18 cellular contexts compared by ENCODE assay signal in the genomic region with DNA sequence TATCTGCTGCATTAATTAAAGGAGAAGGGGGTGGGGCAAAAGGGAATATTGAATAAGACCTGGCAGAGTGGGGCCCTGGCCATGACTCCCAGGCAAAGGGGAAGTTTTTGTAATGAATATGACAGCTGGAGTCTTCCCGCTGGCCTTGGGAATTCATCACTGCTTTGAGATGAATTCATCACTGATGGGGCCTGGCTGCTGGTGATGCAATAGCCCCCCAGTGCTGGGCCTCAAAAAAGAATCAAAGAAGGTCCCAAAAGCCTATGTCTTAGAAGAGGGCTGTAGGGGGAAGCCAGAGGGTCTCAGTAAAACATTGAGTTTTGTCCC. TPM values are rescaled to one million over a fixed set of nuclear protein-coding genes. Genes with fewer than 3 reads are reported as not detected.
A peak's percentile ranks its signal among the peaks of the same experiment; 100 is the strongest.
DNase-seq lines count a peak whose midpoint lies in the region; ATAC-seq, FAIRE-seq and TF ChIP-seq lines count a peak whose summit lies in the region.
"Had no signal": no experiment of that assay in that cellular context is flagged by ENCODE, and none has a peak within 500 bp of the region (broad histone marks: within the 10 kb centered on the region; RNA-seq: fewer than 3 reads in every experiment).

No MANE protein-coding gene starts in this region.

- H3K27me3 ChIP-seq in cardiac muscle cell (no peaks in the 10 kb centered on the region), heart left ventricle (peaks cover 0 to 3% (median 0%) of the 10 kb centered on the region in 9 donors), K562 (ENCODE audit: control insufficient read depth in 2 of 2, insufficient read depth in 2 of 2, low read length in 2 of 2) (peaks cover 28 to 74% of the 10 kb centered on the region in 2 experiments; a peak in 4 of 5 replicates), Karpas-422 (ENCODE audit: low read length) (no peaks in the 10 kb centered on the region), esophagus squamous epithelium (peaks cover 0 to 23% (median 0%) of the 10 kb centered on the region in 4 donors)

- H3K9me2 ChIP-seq in Karpas-422 (replicated peaks; ENCODE audit: insufficient read depth, low read length), result no peaks in the 10 kb centered on the region

- no peak for TF ChIP-seq RAD21 in K562 (CRISPR knock-in tag; conservative IDR thresholded peaks at IDR 0.05 in 1 of 2, IDR thresholded peaks at IDR 0.05 in 1 of 2)

- in situ Hi-C loops in K562 (cut with MboI), result no loop called here

- no peaks in the 10 kb centered on the region for H3K9me3 Mint-ChIP-seq in progenitor cell of endocrine pancreas (ENCODE audit: low read depth)
- H3K9me3 Mint-ChIP-seq: CD14-positive monocyte, HFFc6 had no signal

- no peak for TF ChIP-seq EP300 in K562 (IDR thresholded peaks at IDR 0.05; ENCODE audit: low read length)

- TF ChIP-seq POLR2A in heart left ventricle (IDR thresholded peaks at IDR 0.05) (no peak), K562 (conservative IDR thresholded peaks at IDR 0.05) (no peak), esophagus squamous epithelium (IDR thresholded peaks at IDR 0.05) (no peak)

- TF ChIP-seq CTCF in cardiac muscle cell (IDR thresholded peaks at IDR 0.05; ENCODE audit: low read depth, low read length) (no peak), heart left ventricle (IDR thresholded peaks at IDR 0.05) (no peak), K562 (IDR thresholded peaks at IDR 0.05 in 2 of 3, conservative IDR thresholded peaks at IDR 0.05 in 1 of 3; ENCODE audit: insufficient read depth in 2 of 3, low read depth in 1 of 3, low read length in 3 of 3) (no peak), progenitor cell of endocrine pancreas (IDR thresholded peaks at IDR 0.05; ENCODE audit: unreplicated experiment) (no peak), esophagus squamous epithelium (IDR thresholded peaks at IDR 0.05) (no peak)

- no peak overlapping the region for H2AFZ ChIP-seq in K562 (ENCODE audit: low read depth, low read length)
- no peak overlapping the region for H2AFZ ChIP-seq in Karpas-422 (ENCODE audit: low read length)

- no TSS peak for BruUV-seq in K562 (replicated peaks; lab: Mats Ljungman, UMichigan)

- DNase-seq in cardiac muscle cell (ENCODE audit: low read depth in 1 of 2, low spot score in 1 of 2) (no peak), heart left ventricle (no peak), K562 (ENCODE audit: extremely low read depth in 1 of 4, low spot score in 3 of 4) (no peak), progenitor cell of endocrine pancreas (ENCODE audit: low spot score, unreplicated experiment) (no peak), Karpas-422 (no peak), esophagus squamous epithelium (lab: John Stamatoyannopoulos, UW) (no peak), NCI-H2227 treated with DMSO at 0.1 percent for 48 hours (lab: John Stamatoyannopoulos, UW) (no peak)
- DNase-seq: EL, HFFc6, Kasumi-1, NCI-H187, NCI-H2171, NCI-H774 had no signal

- FAIRE-seq in K562 (lab: Jason Lieb, UNC), result no peak

- POLR2A ChIA-PET in K562 (lab: Yijun Ruan, JAX), result no interaction called here

- no peak overlapping the region for H3K4me3 Mint-ChIP-seq in progenitor cell of endocrine pancreas (ENCODE audit: low read depth)
- H3K4me3 Mint-ChIP-seq: CD14-positive monocyte, HFFc6 had no signal

- H3K27ac Mint-ChIP-seq in progenitor cell of endocrine pancreas, result peak overlapping the region; percentile 68
- H3K27ac Mint-ChIP-seq: CD14-positive monocyte, HFFc6 had no signal

- H3K9me3 ChIP-seq in cardiac muscle cell (ENCODE audit: low read depth) (no peaks in the 10 kb centered on the region), heart left ventricle (no peaks in the 10 kb centered on the region), K562 (replicated peaks; ENCODE audit: control insufficient read depth, insufficient read depth, low read depth, low read length) (no peaks in the 10 kb centered on the region), Karpas-422 (ENCODE audit: low read length) (no peaks in the 10 kb centered on the region), esophagus squamous epithelium (no peaks in the 10 kb centered on the region)

- H3K4me1 ChIP-seq in cardiac muscle cell (ENCODE audit: low read depth), result peaks cover 33% of the 10 kb centered on the region
- H3K4me1 ChIP-seq in heart left ventricle, result peaks cover 0 to 15% (median 0%) of the 10 kb centered on the region in 12 donors
- peaks cover 5 to 20% of the 10 kb centered on the region in 2 experiments; a peak in 4 of 5 replicates for H3K4me1 ChIP-seq in K562 (replicated peaks in 1 of 2; ENCODE audit: control insufficient read depth in 2 of 2, insufficient read depth in 2 of 2, low read length in 2 of 2)
- H3K4me1 ChIP-seq in Karpas-422 (ENCODE audit: low read length), result no peaks in the 10 kb centered on the region
- no peaks in the 10 kb centered on the region for H3K4me1 ChIP-seq in esophagus squamous epithelium

- H3K36me3 ChIP-seq in cardiac muscle cell, result no peaks in the 10 kb centered on the region
- H3K36me3 ChIP-seq in heart left ventricle, result no peaks in the 10 kb centered on the region
- H3K36me3 ChIP-seq in K562 (ENCODE audit: control insufficient read depth, insufficient read depth, low read length), result no peaks in the 10 kb centered on the region
- no peaks in the 10 kb centered on the region for H3K36me3 ChIP-seq in Karpas-422 (ENCODE audit: insufficient read depth, low read length)
- no peaks in the 10 kb centered on the region for H3K36me3 ChIP-seq in esophagus squamous epithelium

- WGBS in heart left ventricle, 4 donors, result 50 to 65% (median 59%) methylated on average over 1 of the region's 1 CpG
- 0% methylated on average over 1 of the region's 1 CpG for WGBS in K562 (ENCODE audit: insufficient coverage, low coverage, missing lambda C conversion rate)
- WGBS in esophagus squamous epithelium, 2 donors, result 80 to 90% methylated on average over 1 of the region's 1 CpG

- intact Hi-C loops in heart left ventricle (cut with DNase I) (loop anchor here in 1 of 10 donors (10.0 kb wide), 1 partner anchor 56 kb away; no protein-coding TSS in a partner anchor), K562 (cut with micrococcal nuclease) (no loop called here), esophagus squamous epithelium (cut with DNase I) (no loop called here)

- no peaks in the 10 kb centered on the region for H3K79me2 ChIP-seq in K562 (ENCODE audit: control insufficient read depth, insufficient read depth, low read length)
- H3K79me2 ChIP-seq in Karpas-422 (ENCODE audit: low read length), result no peaks in the 10 kb centered on the region

- H3K4me2 ChIP-seq in K562 (ENCODE audit: insufficient read depth, low read length) (no peak overlapping the region), Karpas-422 (ENCODE audit: low read depth, low read length, poor library complexity, severe bottlenecking) (no peak overlapping the region)

- H3K9me1 ChIP-seq in K562 (ENCODE audit: control insufficient read depth, insufficient read depth, low read length), result no peaks in the 10 kb centered on the region

- H3K9ac ChIP-seq in K562 (ENCODE audit: insufficient read depth in 1 of 2, low read depth in 2 of 2, low read length in 2 of 2) (no peak overlapping the region), Karpas-422 (ENCODE audit: low read length) (no peak overlapping the region)

- H3K27me3 Mint-ChIP-seq in progenitor cell of endocrine pancreas, result no peaks in the 10 kb centered on the region

- no peaks in the 10 kb centered on the region for H3K36me3 Mint-ChIP-seq in progenitor cell of endocrine pancreas (ENCODE audit: insufficient read depth)
- H3K36me3 Mint-ChIP-seq: CD14-positive monocyte had no signal

- H4K20me1 ChIP-seq in K562 (replicated peaks; ENCODE audit: control insufficient read depth, insufficient read depth, low read length) (peaks cover 23% of the 10 kb centered on the region), Karpas-422 (ENCODE audit: insufficient read depth, low read depth, low read length) (no peaks in the 10 kb centered on the region)

- H3K4me3 ChIP-seq in cardiac muscle cell, result no peak overlapping the region
- no peak overlapping the region for H3K4me3 ChIP-seq in heart left ventricle
- no peak overlapping the region for H3K4me3 ChIP-seq in K562
- no peak overlapping the region for H3K4me3 ChIP-seq in Karpas-422 (ENCODE audit: low read length)
- no peak overlapping the region for H3K4me3 ChIP-seq in esophagus squamous epithelium

- CTCF ChIA-PET in K562 (lab: Yijun Ruan, JAX; ENCODE audit: low intra/inter-chr PET ratio), result no interaction called here

- ATAC-seq in heart left ventricle (no peak), K562 (no peak)

- peaks cover 60% of the 10 kb centered on the region for H3K4me1 Mint-ChIP-seq in progenitor cell of endocrine pancreas (ENCODE audit: low read depth)

- H3K27ac ChIP-seq in cardiac muscle cell, result peak overlapping the region; percentile 74
- H3K27ac ChIP-seq in heart left ventricle, result no peak overlapping the region
- H3K27ac ChIP-seq in K562 (ENCODE audit: extremely low read depth, low read depth, low read length), result no peak overlapping the region
- no peak overlapping the region for H3K27ac ChIP-seq in Karpas-422 (ENCODE audit: low read length)
- H3K27ac ChIP-seq in esophagus squamous epithelium, result no peak overlapping the region
- H3K27ac ChIP-seq: RWPE1 had no signal

RNA-seq across cellular contexts. Expression of a gene that starts 2.4 kb away (rescaled TPM):
- total RNA-seq in cardiac muscle cell (not detected in 2 replicates), heart left ventricle (not detected), K562 (2014; rRNA removed) (not detected in 2 replicates), K562 (2014; rRNA removed; fragmentation: Illumina TruSeq; extraction: Trizol) (not detected in 2 replicates), K562 (2015; rRNA removed; fragmentation: Illumina TruSeq; extraction: Trizol) (not detected in 2 replicates), K562 (2021) (0.13 TPM in 1 of 2 replicates, not detected in the other), progenitor cell of endocrine pancreas (0.29 and 0.31 TPM in 2 replicates), esophagus squamous epithelium (not detected)
- polyA plus RNA-seq in cardiac muscle cell (not detected in 2 replicates), heart left ventricle (under 1 TPM in 1 of 2 donors, not detected in 1; 0.03 TPM), K562 (2011; rRNA removed) (not detected in 2 replicates), K562 (2014; fragmentation: Illumina TruSeq; extraction: Trizol) (not detected in 2 replicates), K562 (2014; fragmentation: Nextera tagmentation; extraction: Ambion mirVana) (not detected), K562 (2014; rRNA removed) (not detected in 2 replicates)
- not detected in 2 replicates for total RNA-seq in K562 (2011; cell fraction: chromatin; rRNA removed; ENCODE audit: low replicate concordance)
- total RNA-seq in K562 (2011; cell fraction: nucleolus; rRNA removed), result not detected in 2 replicates
- total RNA-seq in K562 (2011; cell fraction: nucleoplasm; rRNA removed), result not detected in 2 replicates
- polyA plus RNA-seq in K562 (2011; cell fraction: cytosol; rRNA removed), result not detected in 2 replicates
- not detected in 2 replicates for polyA plus RNA-seq in K562 (2011; cell fraction: nucleus; rRNA removed)
- polyA plus RNA-seq in K562 (2012), result not detected in 2 replicates
- not detected in 2 replicates for polyA minus RNA-seq in K562 (2011; rRNA and poly(A)+ RNA removed)
- not detected in 2 replicates for polyA minus RNA-seq in K562 (2011; cell fraction: cytosol; rRNA and poly(A)+ RNA removed)
- not detected in 2 replicates for polyA minus RNA-seq in K562 (2011; cell fraction: nucleus; rRNA and poly(A)+ RNA removed)
- not detected in 2 replicates for total RNA-seq in Karpas-422 (2014; rRNA removed; shearing (Covaris generic); ENCODE audit: low replicate concordance)
- total RNA-seq: A673, H4, NCI-H460 had no signal
- polyA plus RNA-seq: CD14-positive monocyte had no signal

RNA-seq across cellular contexts. Expression of a gene that starts 35.1 kb away (rescaled TPM):
- 0.06 and 0.18 TPM in 2 replicates for total RNA-seq in cardiac muscle cell
- not detected in 2 replicates for polyA plus RNA-seq in cardiac muscle cell
- total RNA-seq in heart left ventricle, result not detected
- not detected for polyA plus RNA-seq in heart left ventricle
- total RNA-seq in K562 (2011; cell fraction: chromatin; rRNA removed; ENCODE audit: low replicate concordance), result not detected in 2 replicates
- total RNA-seq in K562 (2011; cell fraction: nucleolus; rRNA removed), result not detected in 2 replicates
- not detected in 2 replicates for total RNA-seq in K562 (2011; cell fraction: nucleoplasm; rRNA removed)
- not detected in 2 replicates for total RNA-seq in K562 (2014; rRNA removed)
- not detected in 2 replicates for total RNA-seq in K562 (2014; rRNA removed; fragmentation: Illumina TruSeq; extraction: Trizol)
- not detected in 2 replicates for total RNA-seq in K562 (2015; rRNA removed; fragmentation: Illumina TruSeq; extraction: Trizol)
- total RNA-seq in K562 (2021), result not detected in 2 replicates
- not detected in 2 replicates for polyA plus RNA-seq in K562 (2011; rRNA removed)
- polyA plus RNA-seq in K562 (2011; cell fraction: cytosol; rRNA removed), result not detected in 2 replicates
- not detected in 2 replicates for polyA plus RNA-seq in K562 (2011; cell fraction: nucleus; rRNA removed)
- polyA plus RNA-seq in K562 (2012), result not detected in 2 replicates
- not detected in 2 replicates for polyA plus RNA-seq in K562 (2014; fragmentation: Illumina TruSeq; extraction: Trizol)
- polyA plus RNA-seq in K562 (2014; fragmentation: Nextera tagmentation; extraction: Ambion mirVana), result not detected
- polyA plus RNA-seq in K562 (2014; rRNA removed), result not detected in 2 replicates
- not detected in 2 replicates for polyA minus RNA-seq in K562 (2011; rRNA and poly(A)+ RNA removed)
- not detected in 2 replicates for polyA minus RNA-seq in K562 (2011; cell fraction: cytosol; rRNA and poly(A)+ RNA removed)
- polyA minus RNA-seq in K562 (2011; cell fraction: nucleus; rRNA and poly(A)+ RNA removed), result not detected in 2 replicates
- 0.07 TPM in 1 of 2 replicates, not detected in the other for total RNA-seq in progenitor cell of endocrine pancreas
- not detected in 2 replicates for total RNA-seq in Karpas-422 (2014; rRNA removed; shearing (Covaris generic); ENCODE audit: low replicate concordance)
- 10 to 100 TPM; 10.5 to 17.0 (median 14.8) TPM for total RNA-seq in esophagus squamous epithelium
- total RNA-seq: A673, H4, HFFc6, NCI-H460 had no signal
- polyA plus RNA-seq: CD14-positive monocyte had no signal
